Comparison of ENCODE assay signal across 23 cellular contexts in the genomic region with DNA sequence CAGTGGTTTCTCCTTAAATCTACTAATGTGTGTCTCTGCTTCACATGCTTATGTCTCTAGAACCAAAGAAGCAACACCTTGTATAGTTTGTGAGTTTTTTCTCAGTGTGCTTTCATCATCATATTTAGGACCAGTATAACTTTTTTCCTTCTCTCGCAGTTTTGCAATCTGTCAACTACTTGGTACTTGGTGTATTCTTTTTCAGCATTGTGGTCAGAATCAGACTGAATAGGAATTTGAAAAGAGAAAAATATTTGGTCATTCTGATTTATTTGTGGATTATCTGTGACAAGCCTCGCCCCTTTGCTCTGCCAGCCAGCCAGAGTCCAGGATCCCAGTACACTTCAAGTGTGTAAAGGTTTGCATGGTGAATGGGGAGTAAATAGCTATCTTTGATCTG.
"Had no signal": no experiment of that assay in that cellular context is flagged by ENCODE, and none has a peak within 500 bp of the region (broad histone marks: within the 10 kb centered on the region; RNA-seq: fewer than 3 reads in every experiment).

No MANE protein-coding gene starts in this region.

- H3K27ac ChIP-seq: brain microvascular endothelial cell had no signal

- H3K27me3 ChIP-seq: brain microvascular endothelial cell had no signal

- ATAC-seq: activated CD8-positive, alpha-beta memory T cell treated with anti-CD3 and anti-CD28 coated beads, Interleukin-2, amount 10 ng/mL, durations not matched to agents 7 days and 5 days; activated naive CD4-positive, alpha-beta T cell treated with anti-CD3 and anti-CD28 coated beads, Interleukin-2, amount 50 U/mL, for 72 hours; activated naive CD8-positive, alpha-beta T cell treated with anti-CD3 and anti-CD28 coated beads, Interleukin-2, amount 50 U/mL, for 24 hours; K562; PC-3; T-cell had no signal

- DNase-seq: activated B cell treated with CpG ODN at 0.5 μM for 24 hours; activated CD4-positive, alpha-beta T cell treated with anti-CD3 and anti-CD28 coated beads for 1 hour; activated CD4-positive, alpha-beta T cell treated with anti-CD3 and anti-CD28 coated beads, Interleukin-2, amount 10 ng/mL, durations not matched to agents 24 days and 14 days; activated CD4-positive, alpha-beta T cell treated with anti-CD3 and anti-CD28 coated beads, Interleukin-2, amount 50 U/mL, for 48 hours; activated CD8-positive, alpha-beta memory T cell treated with anti-CD3 and anti-CD28 coated beads, Interleukin-2, amount 10 ng/mL, durations not matched to agents 7 days and 5 days; activated effector memory CD4-positive, alpha-beta T cell treated with Interleukin-2 at 50 U/mL for 16 hours; activated naive CD4-positive, alpha-beta T cell treated with Interleukin-2 at 50 U/mL for 16 hours; activated naive CD8-positive, alpha-beta T cell treated with anti-CD3 and anti-CD28 coated beads, Interleukin-2, amount 50 U/mL, for 24 hours; activated T-cell treated with anti-CD3 and anti-CD28 coated beads, Interleukin-2, amount 50 U/mL, for 24 hours; brain microvascular endothelial cell; Karpas-422; NCI-H146; NCI-H187 treated with DMSO at 0.1 percent for 48 hours; NCI-H2081 treated with DMSO at 0.1 percent for 48 hours; NCI-H446; NCI-H524; PC-3; SHP77; T-cell; T-helper 2 cell; T1000 had no signal

- H3K36me3 ChIP-seq: brain microvascular endothelial cell had no signal

- H3K4me3 ChIP-seq: K562 had no signal
